Comparison of ENCODE assay signal across 8 cellular contexts in genomic region chr11:128522943-128523518, GRCh38.
DNase-seq lines count a peak whose midpoint lies in the region; ATAC-seq, FAIRE-seq and TF ChIP-seq lines count a peak whose summit lies in the region.

No MANE protein-coding gene starts in this region.

- H3K27ac ChIP-seq in SK-N-SH (ENCODE audit: low read depth in 2 of 2, low read length in 1 of 2) (peak overlapping the region; percentile 90 to 97), endothelial cell of umbilical vein (ENCODE audit: insufficient read depth, low read depth, low read length) (peak overlapping the region; percentile 98), sigmoid colon (peak overlapping the region; percentile 94 to 97 (median 94))

- WGBS in SK-N-SH (ENCODE audit: low lambda C conversion rate) = 57% methylated on average over 4 of the region's 6 CpGs
- WGBS in sigmoid colon, 2 donors = 27 to 48% methylated on average over 6 of the region's 6 CpGs

- H3K36me3 ChIP-seq in SK-N-SH (replicated peaks in 1 of 2; ENCODE audit: control insufficient read depth in 1 of 2, insufficient read depth in 2 of 2, low read length in 1 of 2) (no peaks in the 10 kb centered on the region), endothelial cell of umbilical vein (ENCODE audit: control insufficient read depth in 2 of 2, extremely low read depth in 1 of 2, insufficient read depth in 2 of 2, low read length in 2 of 2) (no peaks in the 10 kb centered on the region), sigmoid colon (no peaks in the 10 kb centered on the region)

- dilution Hi-C loops in endothelial cell of umbilical vein (cut with MboI; ENCODE audit: extremely low pct_ligation_motif_present, low sequenced_read_pairs) = no loop called here

- peaks cover 40% of the 10 kb centered on the region for H3K79me2 ChIP-seq in SK-N-SH (ENCODE audit: insufficient read depth)
- peaks cover 39% of the 10 kb centered on the region for H3K79me2 ChIP-seq in endothelial cell of umbilical vein (ENCODE audit: control insufficient read depth, insufficient read depth, low read length)

- no peak for TF ChIP-seq RAD21 in SK-N-SH (IDR thresholded peaks at IDR 0.05; ENCODE audit: low read length)

- H3K9me3 ChIP-seq in SK-N-SH (no peaks in the 10 kb centered on the region), endothelial cell of umbilical vein (replicated peaks; ENCODE audit: control insufficient read depth, insufficient read depth, low read length) (no peaks in the 10 kb centered on the region), sigmoid colon (no peaks in the 10 kb centered on the region)

- H3K4me1 ChIP-seq in SK-N-SH (ENCODE audit: control insufficient read depth in 1 of 2, insufficient read depth in 2 of 2, low read depth in 1 of 2, low read length in 1 of 2) = peaks cover 21 to 40% of the 10 kb centered on the region in 2 experiments
- peaks cover 46% of the 10 kb centered on the region for H3K4me1 ChIP-seq in endothelial cell of umbilical vein (ENCODE audit: control insufficient read depth, extremely low read depth, insufficient read depth, low read length)
- H3K4me1 ChIP-seq in sigmoid colon = peaks cover 0 to 42% (median 19%) of the 10 kb centered on the region in 4 donors

- H2AFZ ChIP-seq in SK-N-SH (ENCODE audit: low read depth) (peak overlapping the region; percentile 30; the same call in 1 of the 2 replicates), endothelial cell of umbilical vein (ENCODE audit: low read depth, low read length) (peak overlapping the region; percentile 21)

- TF ChIP-seq POLR2A in endothelial cell of umbilical vein (IDR thresholded peaks at IDR 0.05; ENCODE audit: low read depth, low read length) (peak; percentile 48), sigmoid colon (IDR thresholded peaks at IDR 0.05) (no peak)

- no peaks in the 10 kb centered on the region for H3K9me2 ChIP-seq in SK-N-SH

- H4K20me1 ChIP-seq in SK-N-SH (ENCODE audit: insufficient read depth) (peaks cover 33% of the 10 kb centered on the region), endothelial cell of umbilical vein (replicated peaks; ENCODE audit: control insufficient read depth, extremely low read depth, insufficient read depth, low read length) (no peaks in the 10 kb centered on the region)

- ATAC-seq in SK-N-SH treated with all-trans-retinoic acid at 6 μM for 48 hours = no peak
- ATAC-seq in activated CD4-positive, CD25-positive, alpha-beta regulatory T cell treated with anti-CD3 and anti-CD28 coated beads, Interleukin-2, amount 50 U/mL, for 24 hours = peak; percentile 7 to 8

- peaks cover 26% of the 10 kb centered on the region for H3F3A ChIP-seq in SK-N-SH (replicated peaks; ENCODE audit: insufficient read depth)

- TF ChIP-seq EP300 in SK-N-SH (IDR thresholded peaks at IDR 0.05; ENCODE audit: borderline replicate concordance in 1 of 2, low read depth in 1 of 2, low read length in 1 of 2) (no peak), sigmoid colon (IDR thresholded peaks at IDR 0.05) (no peak)

- H3K9ac ChIP-seq in SK-N-SH (peak overlapping the region; percentile 79), endothelial cell of umbilical vein (replicated peaks; ENCODE audit: extremely low read depth, insufficient read depth, low read length) (peak overlapping the region; percentile 95)

- no peaks in the 10 kb centered on the region for H3K9me1 ChIP-seq in endothelial cell of umbilical vein (replicated peaks; ENCODE audit: control insufficient read depth, extremely low read depth, insufficient read depth, low read length)

- DNase-seq in SK-N-SH (no peak), endothelial cell of umbilical vein (ENCODE audit: low read depth, low spot score) (no peak), sigmoid colon (no peak), glomerular visceral epithelial cell (ENCODE audit: extremely low spot score) (no peak), NCI-H1417 (lab: John Stamatoyannopoulos, UW) (no peak), dedifferentiated amniotic fluid mesenchymal stem cell (ENCODE audit: extremely low spot score) (no peak)

- TF ChIP-seq CTCF in SK-N-SH (IDR thresholded peaks at IDR 0.05) (no peak), endothelial cell of umbilical vein (IDR thresholded peaks at IDR 0.05; ENCODE audit: extremely low read depth in 1 of 2, insufficient read depth in 1 of 2, low read depth in 1 of 2, low read length in 2 of 2) (no peak), sigmoid colon (IDR thresholded peaks at IDR 0.05) (no peak)

- POLR2A ChIA-PET in SK-N-SH (lab: Yijun Ruan, JAX) (interaction anchor here (1.2 kb wide), 1 partner anchor 26 kb away, joined by 4 read pairs; no protein-coding TSS in a partner anchor), endothelial cell of umbilical vein (lab: Charles Lee) (interaction anchor here (1.3 kb wide), 1 partner anchor 26 kb away, joined by 4 read pairs; no protein-coding TSS in a partner anchor)

- H3K4me3 ChIP-seq in SK-N-SH (ENCODE audit: low read depth in 2 of 2, low read length in 1 of 2) (peak overlapping the region; percentile 36 to 91), endothelial cell of umbilical vein (replicated peaks in 1 of 3; ENCODE audit: insufficient read depth in 1 of 3, low read depth in 1 of 3, low read length in 3 of 3) (peak overlapping the region in 2 of 3 experiments; percentile 46 to 68), sigmoid colon (peak overlapping the region; percentile 58 to 82 (median 68))

- CTCF ChIA-PET in SK-N-SH (lab: Yijun Ruan, JAX) = interaction anchor here (0.8 kb wide), 1 partner anchor 17 kb away, joined by 3 read pairs; no protein-coding TSS in a partner anchor
- CTCF ChIA-PET in endothelial cell of umbilical vein (lab: Charles Lee) = interaction anchor here (1.4 to 1.5 kb wide), 7 partner anchors 23 to 189 kb away, joined by 3 to 6 read pairs (median 4); no protein-coding TSS in a partner anchor

- H3K27me3 ChIP-seq in SK-N-SH (ENCODE audit: insufficient read depth) = no peaks in the 10 kb centered on the region
- no peaks in the 10 kb centered on the region for H3K27me3 ChIP-seq in endothelial cell of umbilical vein (ENCODE audit: control insufficient read depth in 2 of 2, insufficient read depth in 2 of 2, low read length in 2 of 2)
- no peaks in the 10 kb centered on the region for H3K27me3 ChIP-seq in sigmoid colon

- no peak for FAIRE-seq in endothelial cell of umbilical vein (lab: Jason Lieb, UNC)

- H3K4me2 ChIP-seq in SK-N-SH (peak overlapping the region; percentile 56; the same call in 1 of the 2 replicates), endothelial cell of umbilical vein (ENCODE audit: insufficient read depth, low read length) (peak overlapping the region; percentile 85)

- intact Hi-C loops in endothelial cell of umbilical vein (cut with micrococcal nuclease) (loop anchor here (1.0 to 5.0 kb wide), 18 partner anchors 16 to 491 kb away; partner anchors contain the start of gene ETS1), sigmoid colon (cut with DNase I) (loop anchor here (1.0 to 10.0 kb wide), 4 partner anchors 68 to 233 kb away; no protein-coding TSS in a partner anchor)

- TSS peak; percentile 92 for BruUV-seq in endothelial cell of umbilical vein (replicated peaks; lab: Mats Ljungman, UMichigan)

TF ChIP-seq in SK-N-SH, 30 proteins besides CTCF, POLR2A, EP300 and RAD21 (continues in another document):
- TF ChIP-seq POLR2AphosphoS5 (IDR thresholded peaks at IDR 0.05; ENCODE audit: low read depth, low read length) (no peak), EZH2phosphoT487 (IDR thresholded peaks at IDR 0.05; ENCODE audit: borderline replicate concordance, low read depth) (no peak)
- TF ChIP-seq, protein P1, sequence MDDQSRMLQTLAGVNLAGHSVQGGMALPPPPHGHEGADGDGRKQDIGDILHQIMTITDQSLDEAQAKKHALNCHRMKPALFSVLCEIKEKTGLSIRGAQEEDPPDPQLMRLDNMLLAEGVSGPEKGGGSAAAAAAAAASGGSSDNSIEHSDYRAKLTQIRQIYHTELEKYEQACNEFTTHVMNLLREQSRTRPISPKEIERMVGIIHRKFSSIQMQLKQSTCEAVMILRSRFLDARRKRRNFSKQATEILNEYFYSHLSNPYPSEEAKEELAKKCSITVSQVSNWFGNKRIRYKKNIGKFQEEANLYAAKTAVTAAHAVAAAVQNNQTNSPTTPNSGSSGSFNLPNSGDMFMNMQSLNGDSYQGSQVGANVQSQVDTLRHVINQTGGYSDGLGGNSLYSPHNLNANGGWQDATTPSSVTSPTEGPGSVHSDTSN (IDR thresholded peaks at IDR 0.05) = no peak

TF ChIP-seq in SK-N-SH treated with all-trans-retinoic acid at 6 μM for 48 hours, 23 proteins besides CTCF, POLR2A, EP300 and RAD21 (continues in another document):
- TF ChIP-seq ISL1 (CRISPR knock-in tag; IDR thresholded peaks at IDR 0.05) = no peak
- no peak for TF ChIP-seq ZNF70 (CRISPR knock-in tag; IDR thresholded peaks at IDR 0.05)

TF ChIP-seq in endothelial cell of umbilical vein, 7 proteins besides CTCF, POLR2A, EP300 and RAD21:
- no peak for TF ChIP-seq EZH2 (IDR thresholded peaks at IDR 0.05; ENCODE audit: borderline replicate concordance, low read depth, low read length, severe bottlenecking)
- TF ChIP-seq FOS (IDR thresholded peaks at IDR 0.05; ENCODE audit: borderline replicate concordance, insufficient read depth, low read length) = no peak
- TF ChIP-seq POLR2AphosphoS5 (IDR thresholded peaks at IDR 0.05; ENCODE audit: insufficient read depth, low read depth, low read length) = no peak
- TF ChIP-seq GATA2 (IDR thresholded peaks at IDR 0.05; ENCODE audit: insufficient read depth, insufficient read length, low read depth, low read length) = peak; percentile 23
- no peak for TF ChIP-seq MYC (IDR thresholded peaks at IDR 0.05; ENCODE audit: low read depth, low read length)
